Comparison of ENCODE assay signal across 1 cellular context in the genomic region with DNA sequence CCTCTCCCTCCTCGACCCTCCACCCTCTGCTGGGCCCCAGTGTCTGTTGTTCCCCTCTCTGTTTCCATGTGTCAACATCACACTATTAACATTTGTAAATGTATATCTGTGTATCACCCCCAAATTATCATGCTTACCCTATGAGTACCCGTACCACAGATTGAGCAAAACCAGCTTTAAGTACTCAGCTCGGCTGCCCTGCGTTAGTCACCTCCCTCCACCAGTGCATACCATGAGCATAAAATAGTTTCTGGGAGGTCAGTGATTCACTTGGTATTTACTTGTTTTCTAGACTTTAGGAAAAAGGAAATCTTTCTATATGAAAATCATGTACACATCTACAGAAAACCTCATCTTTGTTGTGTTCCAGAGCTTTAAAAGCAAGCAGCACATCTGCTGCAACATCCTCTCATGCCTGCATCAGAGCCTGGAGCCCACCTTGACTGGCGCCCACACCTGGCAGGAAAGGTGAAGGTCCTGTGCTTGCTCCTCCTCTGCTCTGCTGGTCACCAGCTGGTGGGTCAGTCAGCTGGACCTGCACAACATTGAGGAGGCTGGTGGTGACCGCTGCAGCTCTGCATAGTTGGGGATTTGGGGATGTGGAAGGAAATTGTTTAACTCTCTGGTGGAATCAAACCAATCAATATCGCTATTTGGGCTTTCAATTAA.
TF ChIP-seq lines count a peak whose summit lies in the region.

No MANE protein-coding gene starts in this region.

TF ChIP-seq in HepG2, 621 proteins besides CTCF, POLR2A, EP300 and RAD21 (continued from another document):
- no peak for TF ChIP-seq PPARG (CRISPR knock-in tag; conservative IDR thresholded peaks at IDR 0.05)
- no peak for TF ChIP-seq ZNF224 (CRISPR knock-in tag; IDR thresholded peaks at IDR 0.05)
- no peak for TF ChIP-seq ZNF713 (CRISPR knock-in tag; IDR thresholded peaks at IDR 0.05)
- TF ChIP-seq ZNF678 (CRISPR knock-in tag; IDR thresholded peaks at IDR 0.05) = no peak
- TF ChIP-seq ZNF468 (CRISPR knock-in tag; IDR thresholded peaks at IDR 0.05) = no peak
- 0 out of 2 replicates have a peak, but pooled peaks have one; percentile 12 for TF ChIP-seq HOXA3 (CRISPR knock-in tag; IDR thresholded peaks at IDR 0.05)
- no peak for TF ChIP-seq ZNF263 (CRISPR knock-in tag; IDR thresholded peaks at IDR 0.05)
- no peak for TF ChIP-seq HCFC1 (IDR thresholded peaks at IDR 0.05; ENCODE audit: low read depth, low read length)
- TF ChIP-seq BRD4 (CRISPR knock-in tag; IDR thresholded peaks at IDR 0.05) = no peak
- TF ChIP-seq ZSCAN31 (CRISPR knock-in tag; IDR thresholded peaks at IDR 0.05; ENCODE audit: low read depth) = 0 out of 2 replicates have a peak, but pooled peaks have one; percentile 49
- TF ChIP-seq ZNF546 (CRISPR knock-in tag; conservative IDR thresholded peaks at IDR 0.05) = no peak
